In genomic region chr13:54805743-54806142, GRCh38 we compare ENCODE assay signal across 27 cellular contexts.
"Had no signal": no experiment of that assay in that cellular context is flagged by ENCODE, and none has a peak within 500 bp of the region (broad histone marks: within the 10 kb centered on the region; RNA-seq: fewer than 3 reads in every experiment).

No MANE protein-coding gene starts in this region.

- DNase-seq: colonic mucosa; cortex of kidney; dermis blood vessel endothelial cell; dorsolateral prefrontal cortex; effector CD4-positive, alpha-beta T cell; effector CD8-positive, alpha-beta T cell; effector memory CD4-positive, alpha-beta T cell; effector memory CD8-positive, alpha-beta T cell; endodermal cell; erythroblast; esophagus squamous epithelium; foreskin fibroblast; foreskin keratinocyte; foreskin melanocyte; gastrocnemius medialis; glutamatergic neuron; head of caudate nucleus; heart left ventricle; heart right ventricle had no signal

- H3K27me3 ChIP-seq: colonic mucosa, dorsolateral prefrontal cortex, esophagus muscularis mucosa, esophagus squamous epithelium, foreskin keratinocyte, gastrocnemius medialis, gastroesophageal sphincter, heart left ventricle, heart right ventricle had no signal

- H3K27ac ChIP-seq: colonic mucosa, coronary artery, dorsolateral prefrontal cortex, epithelial cell of prostate, esophagus muscularis mucosa, esophagus squamous epithelium, foreskin keratinocyte, gastrocnemius medialis, gastroesophageal sphincter, heart left ventricle, heart right ventricle had no signal

- H3K4me1 ChIP-seq: colonic mucosa, esophagus muscularis mucosa, esophagus squamous epithelium, foreskin keratinocyte, gastrocnemius medialis, gastroesophageal sphincter, heart left ventricle, heart right ventricle had no signal

- H3K36me3 ChIP-seq: colonic mucosa, esophagus muscularis mucosa, esophagus squamous epithelium, gastrocnemius medialis, gastroesophageal sphincter, heart left ventricle, heart right ventricle had no signal

- ATAC-seq: effector memory CD8-positive, alpha-beta T cell; esophagus mucosa; foreskin keratinocyte; gastrocnemius medialis; gastroesophageal sphincter; heart left ventricle; heart right ventricle had no signal

- H3K4me3 ChIP-seq: colonic mucosa, coronary artery, dorsolateral prefrontal cortex, esophagus muscularis mucosa, esophagus squamous epithelium, gastrocnemius medialis, gastroesophageal sphincter, heart left ventricle, heart right ventricle had no signal

- H3K9me3 ChIP-seq: colonic mucosa, esophagus muscularis mucosa, esophagus squamous epithelium, gastrocnemius medialis, gastroesophageal sphincter, heart left ventricle had no signal

- FAIRE-seq: colon, endometrium, endothelial cell of umbilical vein had no signal
